ENCODE assay signal across 1 cellular context in genomic region chr18:25351773-25352628, GRCh38.
TF ChIP-seq lines count a peak whose summit lies in the region.

ZNF521 (minus strand) TSS chr18:25352166; CDS start chr18:25350946, 1,220 bp downstream.

TF ChIP-seq in SK-N-SH treated with all-trans-retinoic acid at 6 μM for 48 hours, 23 proteins besides CTCF, POLR2A, EP300 and RAD21 (continued from another document):
- TF ChIP-seq, protein P1, sequence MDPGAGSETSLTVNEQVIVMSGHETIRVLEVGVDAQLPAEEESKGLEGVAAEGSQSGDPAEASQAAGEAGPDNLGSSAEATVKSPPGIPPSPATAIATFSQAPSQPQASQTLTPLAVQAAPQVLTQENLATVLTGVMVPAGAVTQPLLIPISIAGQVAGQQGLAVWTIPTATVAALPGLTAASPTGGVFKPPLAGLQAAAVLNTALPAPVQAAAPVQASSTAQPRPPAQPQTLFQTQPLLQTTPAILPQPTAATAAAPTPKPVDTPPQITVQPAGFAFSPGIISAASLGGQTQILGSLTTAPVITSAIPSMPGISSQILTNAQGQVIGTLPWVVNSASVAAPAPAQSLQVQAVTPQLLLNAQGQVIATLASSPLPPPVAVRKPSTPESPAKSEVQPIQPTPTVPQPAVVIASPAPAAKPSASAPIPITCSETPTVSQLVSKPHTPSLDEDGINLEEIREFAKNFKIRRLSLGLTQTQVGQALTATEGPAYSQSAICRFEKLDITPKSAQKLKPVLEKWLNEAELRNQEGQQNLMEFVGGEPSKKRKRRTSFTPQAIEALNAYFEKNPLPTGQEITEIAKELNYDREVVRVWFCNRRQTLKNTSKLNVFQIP (CRISPR knock-in tag; IDR thresholded peaks at IDR 0.05; ENCODE audit: borderline replicate concordance, low read depth) = no peak
- TF ChIP-seq ARNTL (CRISPR knock-in tag; IDR thresholded peaks at IDR 0.05; ENCODE audit: borderline replicate concordance, low read depth) (no peak), RARB (CRISPR knock-in tag; IDR thresholded peaks at IDR 0.05) (no peak), ISL1 (CRISPR knock-in tag; IDR thresholded peaks at IDR 0.05) (no peak), PPARA (CRISPR knock-in tag; IDR thresholded peaks at IDR 0.05; ENCODE audit: borderline replicate concordance) (no peak), ZFP30 (CRISPR knock-in tag; IDR thresholded peaks at IDR 0.05) (no peak), ZC3H10 (CRISPR knock-in tag; IDR thresholded peaks at IDR 0.05) (no peak), ZNF565 (CRISPR knock-in tag; conservative IDR thresholded peaks at IDR 0.05; ENCODE audit: low read depth) (no peak), TCF4 (CRISPR knock-in tag; IDR thresholded peaks at IDR 0.05; ENCODE audit: borderline replicate concordance) (no peak)
